24 cellular contexts compared by ENCODE assay signal in genomic region chr4:169282429-169283113, GRCh38. TPM values are rescaled to one million over a fixed set of nuclear protein-coding genes. Genes with fewer than 3 reads are reported as not detected.
A peak's percentile ranks its signal among the peaks of the same experiment; 100 is the strongest.
DNase-seq lines count a peak whose midpoint lies in the region; ATAC-seq, FAIRE-seq and TF ChIP-seq lines count a peak whose summit lies in the region.
"Had no signal": no experiment of that assay in that cellular context is flagged by ENCODE, and none has a peak within 500 bp of the region (broad histone marks: within the 10 kb centered on the region; RNA-seq: fewer than 3 reads in every experiment).

No MANE protein-coding gene starts in this region.

- no peak overlapping the region for H2AK5ac ChIP-seq in H1 (ENCODE audit: low read depth, low read length)

- H3K9ac ChIP-seq in H1 (replicated peaks in 1 of 4; ENCODE audit: extremely low read depth in 1 of 4, low read depth in 3 of 4, low read length in 3 of 4) (no peak overlapping the region), colonic mucosa (ENCODE audit: low read depth in 2 of 2, low read length in 2 of 2) (no peak overlapping the region), kidney (ENCODE audit: low read length in 2 of 2) (no peak overlapping the region)

- H4K91ac ChIP-seq in H1 (replicated peaks; ENCODE audit: insufficient read length, low read length): no peak overlapping the region

- H3K27ac ChIP-seq in PC-9: peak overlapping the region; percentile 83
- no peak overlapping the region for H3K27ac ChIP-seq in H1 (ENCODE audit: low read depth, low read length)
- H3K27ac ChIP-seq in colonic mucosa: no peak overlapping the region
- H3K27ac ChIP-seq in kidney (ENCODE audit: low read depth in 2 of 2, low read length in 2 of 2): no peak overlapping the region
- H3K27ac ChIP-seq: right lobe of liver, vagina had no signal

- no peaks in the 10 kb centered on the region for H3K79me1 ChIP-seq in H1 (ENCODE audit: low read depth, low read length)

- no peak overlapping the region for H4K5ac ChIP-seq in H1 (ENCODE audit: insufficient read length, low read depth, low read length)

- no peak overlapping the region for H2BK12ac ChIP-seq in H1 (ENCODE audit: low read depth, low read length)

- H2BK15ac ChIP-seq in H1 (ENCODE audit: low read length): no peak overlapping the region

- no TSS peak for BruUV-seq in PC-9 (replicated peaks; lab: Mats Ljungman, UMichigan)

- H3K79me2 ChIP-seq in PC-9 (ENCODE audit: low read depth): no peaks in the 10 kb centered on the region
- no peaks in the 10 kb centered on the region for H3K79me2 ChIP-seq in H1 (ENCODE audit: control insufficient read depth in 1 of 2, insufficient read depth in 2 of 2, low read length in 2 of 2)

- no peak overlapping the region for H3K56ac ChIP-seq in H1 (replicated peaks; ENCODE audit: insufficient read length, low read depth, low read length)

- no peak for ATAC-seq in HG02884 (IDR thresholded peaks at IDR 0.05; ENCODE audit: unreplicated experiment)
- ATAC-seq: GM23338, K562, right lobe of liver had no signal

- H2BK5ac ChIP-seq in H1 (ENCODE audit: low read depth, low read length): no peak overlapping the region

- CTCF ChIA-PET in PC-9 (lab: Charles Lee): no interaction called here
- CTCF ChIA-PET in H1 (lab: Charles Lee; ENCODE audit: partially characterized antibody): interaction anchor here (0.7 to 2.4 kb wide), 6 partner anchors 10 to 272 kb away, joined by 3 to 9 read pairs (median 4); no protein-coding TSS in a partner anchor

- no peak for TF ChIP-seq RAD21 in H1 (IDR thresholded peaks at IDR 0.05 in 1 of 2, conservative IDR thresholded peaks at IDR 0.05 in 1 of 2; ENCODE audit: low read depth in 2 of 2, low read length in 2 of 2)

- 87% methylated on average over 2 of the region's 2 CpGs; no CpG with 5 or more reads in 1 of the 2 experiments for WGBS in H1 (ENCODE audit: extremely low coverage in 1 of 2, insufficient coverage in 1 of 2, insufficient read length in 1 of 2, insufficient replicate concordance in 2 of 2, low coverage in 1 of 2, low lambda C conversion rate in 2 of 2, missing lambda C conversion rate in 1 of 2), 2 experiments

- H3K9me3 Mint-ChIP-seq in nephron progenitor cell: peaks cover 6% of the 10 kb centered on the region
- H3K9me3 Mint-ChIP-seq: activated naive CD4-positive, alpha-beta T cell treated with anti-CD3 and anti-CD28 coated beads, Interleukin-2, amount 50 U/mL, for 24 hours; brain had no signal

- H3K27me3 Mint-ChIP-seq in nephron progenitor cell (ENCODE audit: low read depth, poor library complexity): peaks cover 3% of the 10 kb centered on the region

- no peaks in the 10 kb centered on the region for H4K20me1 ChIP-seq in PC-9 (ENCODE audit: insufficient read depth)
- H4K20me1 ChIP-seq in H1 (replicated peaks in 1 of 2; ENCODE audit: control insufficient read depth in 1 of 2, insufficient read depth in 2 of 2, low read length in 2 of 2): no peaks in the 10 kb centered on the region

- peak overlapping the region; percentile 80 for H3K4me2 ChIP-seq in PC-9
- H3K4me2 ChIP-seq in H1 (ENCODE audit: insufficient read depth in 1 of 2, low read depth in 2 of 2, low read length in 2 of 2): no peak overlapping the region
- H3K4me2 ChIP-seq: GM23338 had no signal

- no peak for TF ChIP-seq EP300 in H1 (IDR thresholded peaks at IDR 0.05; ENCODE audit: borderline replicate concordance in 1 of 2, low read depth in 2 of 2, low read length in 2 of 2)

- no peaks in the 10 kb centered on the region for H3K9me2 ChIP-seq in PC-9 (ENCODE audit: insufficient read depth)

- no peak overlapping the region for H2BK20ac ChIP-seq in H1 (ENCODE audit: low read length)

- H3K4me3 ChIP-seq in PC-9 (peak overlapping the region; percentile 46; the same call in 1 of the 2 replicates), H1 (ENCODE audit: extremely low read depth in 1 of 4, insufficient read depth in 2 of 4, low read depth in 3 of 4, low read length in 4 of 4) (no peak overlapping the region), colonic mucosa (no peak overlapping the region), kidney (ENCODE audit: low read length in 2 of 2) (no peak overlapping the region)
- H3K4me3 ChIP-seq: GM23338, K562, right lobe of liver, vagina had no signal

- peak overlapping the region; percentile 67; the same call in 1 of the 2 replicates for H2AFZ ChIP-seq in PC-9
- peak overlapping the region; percentile 53; the same call in 1 of the 2 replicates for H2AFZ ChIP-seq in H1 (ENCODE audit: low read length)
- H2AFZ ChIP-seq: GM23338 had no signal

- no peaks in the 10 kb centered on the region for H3K36me3 Mint-ChIP-seq in nephron progenitor cell (ENCODE audit: low read depth)
- H3K36me3 Mint-ChIP-seq: activated naive CD4-positive, alpha-beta T cell treated with anti-CD3 and anti-CD28 coated beads, Interleukin-2, amount 50 U/mL, for 24 hours; brain had no signal

- H3K36me3 ChIP-seq in PC-9 (ENCODE audit: low read depth) (no peaks in the 10 kb centered on the region), H1 (ENCODE audit: control insufficient read depth in 2 of 4, insufficient read depth in 4 of 4, low read length in 3 of 4) (no peaks in the 10 kb centered on the region), colonic mucosa (no peaks in the 10 kb centered on the region), kidney (ENCODE audit: control insufficient read depth in 1 of 2, insufficient read depth in 2 of 2, low read length in 2 of 2) (no peaks in the 10 kb centered on the region)
- H3K36me3 ChIP-seq: right lobe of liver, vagina had no signal

- peak overlapping the region; percentile 1 for H3K27ac Mint-ChIP-seq in nephron progenitor cell
- H3K27ac Mint-ChIP-seq: activated naive CD4-positive, alpha-beta T cell treated with anti-CD3 and anti-CD28 coated beads, Interleukin-2, amount 50 U/mL, for 24 hours; brain; GM23338 had no signal

- H3K23ac ChIP-seq in H1 (ENCODE audit: insufficient read length): no peak overlapping the region

- H3K4me1 Mint-ChIP-seq in nephron progenitor cell: peaks cover 7% of the 10 kb centered on the region
- H3K4me1 Mint-ChIP-seq: activated naive CD4-positive, alpha-beta T cell treated with anti-CD3 and anti-CD28 coated beads, Interleukin-2, amount 50 U/mL, for 24 hours; GM23338 had no signal

- no peak for TF ChIP-seq POLR2A in H1 (IDR thresholded peaks at IDR 0.05; ENCODE audit: control extremely low read depth in 1 of 2, low read depth in 2 of 2, low read length in 2 of 2)

- H3F3A ChIP-seq in PC-9 (ENCODE audit: insufficient read depth, low read depth): peaks cover 23% of the 10 kb centered on the region

- H3K27me3 ChIP-seq in PC-9 (ENCODE audit: insufficient read depth, low read depth) (no peaks in the 10 kb centered on the region), H1 (replicated peaks in 1 of 4; ENCODE audit: control insufficient read depth in 3 of 4, extremely low read depth in 1 of 4, insufficient read depth in 3 of 4, low read length in 3 of 4) (no peaks in the 10 kb centered on the region), colonic mucosa (no peaks in the 10 kb centered on the region)
- H3K27me3 ChIP-seq: right lobe of liver, vagina had no signal

- DNase-seq in EH (ENCODE audit: low read depth) (peak; percentile 39), PC-9 (peak in 1 of 2 experiments; percentile 77), H1 (ENCODE audit: low read depth in 1 of 2, low spot score in 2 of 2) (no peak), nephron progenitor cell (no peak), amniotic stem cell (lab: John Stamatoyannopoulos, UW) (no peak), colonic mucosa (no peak), kidney (no peak)
- DNase-seq: activated CD4-positive, alpha-beta T cell treated with anti-CD3 and anti-CD28 coated beads, Interleukin-2, amount 50 U/mL, for 48 hours; COR-L47; dermis blood vessel endothelial cell; NCI-H1048; NCI-H2081 treated with DMSO at 0.1 percent for 48 hours; NCI-H524 treated with DMSO at 0.1 percent for 48 hours; right lobe of liver; stimulated activated CD4-positive, alpha-beta T cell treated with anti-CD3 and anti-CD28 coated beads, Interleukin-1b, Interleukin-23, amount 100 ng/mL, for 48 hours had no signal

- peaks cover 26% of the 10 kb centered on the region for H3K4me1 ChIP-seq in PC-9 (replicated peaks; ENCODE audit: insufficient read depth)
- no peaks in the 10 kb centered on the region for H3K4me1 ChIP-seq in H1 (replicated peaks in 1 of 4; ENCODE audit: control insufficient read depth in 3 of 4, insufficient read depth in 4 of 4, low read length in 3 of 4)
- H3K4me1 ChIP-seq in colonic mucosa: no peaks in the 10 kb centered on the region
- no peaks in the 10 kb centered on the region for H3K4me1 ChIP-seq in kidney (ENCODE audit: control insufficient read depth in 1 of 2, insufficient read depth in 1 of 2, low read depth in 1 of 2, low read length in 2 of 2)
- H3K4me1 ChIP-seq: right lobe of liver, vagina had no signal

- intact Hi-C loops in PC-9 (cut with micrococcal nuclease; ENCODE audit: unreplicated experiment) (loop anchor here (1.0 kb wide), 1 partner anchor 10 kb away; no protein-coding TSS in a partner anchor), colonic mucosa (cut with DNase I) (no loop called here), kidney (cut with DNase I) (no loop called here)

- no peak for TF ChIP-seq CTCF in PC-9 (conservative IDR thresholded peaks at IDR 0.05)
- no peak for TF ChIP-seq CTCF in H1 (IDR thresholded peaks at IDR 0.05; ENCODE audit: control extremely low read depth in 1 of 3, insufficient read depth in 1 of 3, low read depth in 1 of 3, low read length in 3 of 3)
- no peak for TF ChIP-seq CTCF in nephron progenitor cell (IDR thresholded peaks at IDR 0.05)
- no peak for TF ChIP-seq CTCF in colonic mucosa (IDR thresholded peaks at IDR 0.05)
- no peak for TF ChIP-seq CTCF in kidney (IDR thresholded peaks at IDR 0.05; ENCODE audit: borderline replicate concordance, extremely low read depth, insufficient read depth)

- FAIRE-seq in H1 (lab: Jason Lieb, UNC) (no peak), kidney (lab: Jason Lieb, UNC) (no peak)
- FAIRE-seq: GM12891, K562, TTC549 had no signal

- H3K4ac ChIP-seq in H1 (replicated peaks; ENCODE audit: insufficient read length, low read depth, low read length): no peak overlapping the region

- H3K14ac ChIP-seq in H1 (ENCODE audit: insufficient read length): no peak overlapping the region

- no peak overlapping the region for H3K4me3 Mint-ChIP-seq in nephron progenitor cell
- H3K4me3 Mint-ChIP-seq: activated naive CD4-positive, alpha-beta T cell treated with anti-CD3 and anti-CD28 coated beads, Interleukin-2, amount 50 U/mL, for 24 hours; brain; GM23338 had no signal

- no peak overlapping the region for H3K18ac ChIP-seq in H1 (ENCODE audit: extremely low read depth, low read length)

- H2BK120ac ChIP-seq in H1 (replicated peaks; ENCODE audit: low read depth, low read length): no peak overlapping the region

- no peaks in the 10 kb centered on the region for H3K9me3 ChIP-seq in PC-9 (ENCODE audit: insufficient read depth, low read depth)
- peaks cover 0 to 5% of the 10 kb centered on the region in 2 experiments; a peak in 1 of 4 replicates for H3K9me3 ChIP-seq in H1 (ENCODE audit: insufficient read depth in 2 of 2, low read depth in 1 of 2, low read length in 1 of 2)
- H3K9me3 ChIP-seq in colonic mucosa: no peaks in the 10 kb centered on the region
- no peaks in the 10 kb centered on the region for H3K9me3 ChIP-seq in kidney (ENCODE audit: control insufficient read depth in 1 of 2, low read length in 2 of 2)
- H3K9me3 ChIP-seq: right lobe of liver, vagina had no signal

- H3K23me2 ChIP-seq in H1 (ENCODE audit: low read depth, low read length): no peaks in the 10 kb centered on the region

- POLR2A ChIA-PET in PC-9 (lab: Charles Lee; ENCODE audit: unreplicated experiment): interaction anchor here (0.6 to 0.7 kb wide), 3 partner anchors 12 to 550 kb away, joined by 3 to 4 read pairs (median 3); no protein-coding TSS in a partner anchor
- POLR2A ChIA-PET in H1 (lab: Charles Lee; ENCODE audit: partially characterized antibody): no interaction called here

- no peak overlapping the region for H4K8ac ChIP-seq in H1 (ENCODE audit: extremely low read depth, insufficient read depth, low read length)

RNA-seq across cellular contexts. Expression of gene SH3RF1, which starts 11.8 kb away (rescaled TPM):
- total RNA-seq in PC-9 (2021) (26.4 and 37.4 TPM in 2 replicates), colonic mucosa (10 to 100 TPM; 50.2 to 77.1 TPM), kidney (35.7 TPM)
- total RNA-seq in H1 (2021; fragmentation: NEBNext Ultra II Directional; extraction: Animal tissue kit (Norgen Biotek cat#: 25700)): 14.2 and 15.1 TPM in 2 replicates
- polyA plus RNA-seq in H1 (2011; rRNA removed) (6.9 and 9.4 TPM in 2 replicates), kidney (ENCODE audit: insufficient read depth, low read depth, low replicate concordance) (8.2 TPM)
- 3.9 TPM for polyA plus RNA-seq in H1 (2011; cell fraction: cytosol; rRNA removed)
- polyA plus RNA-seq in H1 (2011; cell fraction: nucleus; rRNA removed): 13.3 TPM
- 6.8 to 8.9 TPM (median 6.9 TPM) in 4 replicates for polyA plus RNA-seq in H1 (2012, experiment 1 of 2)
- 1.9 TPM for polyA plus RNA-seq in H1 (2012, experiment 2 of 2)
- polyA plus RNA-seq in H1 (2013, experiment 1 of 2): 6.7 TPM
- polyA plus RNA-seq in H1 (2013, experiment 2 of 2): 6.9 TPM
- 36.6 and 41.2 TPM in 2 replicates for polyA minus RNA-seq in H1 (2011; rRNA and poly(A)+ RNA removed)
- polyA minus RNA-seq in H1 (2011; cell fraction: cytosol; rRNA and poly(A)+ RNA removed): 8.7 TPM
- 31.0 TPM for polyA minus RNA-seq in H1 (2011; cell fraction: nucleus; rRNA and poly(A)+ RNA removed)
- total RNA-seq: G401 had no signal
